ENCODE assay signal across 9 cellular contexts in the genomic region with DNA sequence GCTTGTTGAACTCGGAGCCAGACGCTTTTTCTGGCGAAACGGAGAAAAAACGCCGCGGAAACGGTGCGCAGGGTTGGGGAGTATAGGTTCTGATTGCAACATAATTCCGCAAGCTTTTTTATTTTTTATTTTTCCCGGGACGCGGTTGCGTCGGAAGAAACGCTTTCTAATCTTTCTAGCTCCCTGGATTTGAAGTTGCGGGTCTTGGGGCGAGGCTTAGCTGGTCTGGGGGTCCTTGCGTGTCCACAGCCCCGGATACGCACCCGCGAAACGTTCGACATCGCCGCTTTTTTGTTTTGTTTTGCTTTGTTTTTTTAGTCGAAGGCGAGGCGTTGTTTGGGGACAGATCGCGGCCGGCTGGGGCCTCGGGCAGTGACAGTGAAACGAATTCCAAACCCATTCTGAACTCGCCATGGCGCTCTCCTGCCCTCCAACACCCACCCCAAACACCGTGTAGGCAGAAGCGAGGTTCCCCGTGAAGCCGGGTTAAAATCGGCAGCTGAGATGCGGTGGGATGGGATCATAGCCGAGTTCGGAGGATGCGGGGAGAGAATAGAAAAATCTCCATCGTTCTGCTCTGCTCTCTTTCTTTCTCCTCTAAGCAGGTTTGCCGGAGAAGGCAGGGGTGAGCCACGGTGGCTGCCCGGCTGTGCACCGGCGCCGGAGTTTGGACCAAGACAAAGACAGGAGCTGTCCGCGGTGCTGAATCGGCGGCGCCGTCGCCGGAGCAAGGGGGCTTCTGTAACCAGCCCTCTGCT. TPM values are rescaled to one million over a fixed set of nuclear protein-coding genes. Genes with fewer than 3 reads are reported as not detected.
DNase-seq lines count a peak whose midpoint lies in the region; ATAC-seq, FAIRE-seq and TF ChIP-seq lines count a peak whose summit lies in the region.
"Had no signal": no experiment of that assay in that cellular context is flagged by ENCODE, and none has a peak within 500 bp of the region (broad histone marks: within the 10 kb centered on the region; RNA-seq: fewer than 3 reads in every experiment).

No MANE protein-coding gene starts in this region.

- CTCF ChIA-PET in RWPE1 (lab: Yijun Ruan, JAX) = interaction anchor here (0.6 to 1.0 kb wide), 3 partner anchors 11 to 686 kb away, joined by 3 to 5 read pairs (median 3); no protein-coding TSS in a partner anchor

- H3K36me3 Mint-ChIP-seq in neural crest cell (ENCODE audit: low read depth) = no peaks in the 10 kb centered on the region

- 1% methylated on average over 61 of the region's 61 CpGs for WGBS in ectodermal cell, 2 experiments

- H3K27ac Mint-ChIP-seq in neural crest cell (ENCODE audit: unreplicated experiment) = no peak overlapping the region

- POLR2A ChIA-PET in RWPE1 (lab: Yijun Ruan, JAX; ENCODE audit: low non-redundant PET) = no interaction called here

- H3K36me3 ChIP-seq in ectodermal cell (ENCODE audit: control insufficient read depth, insufficient read depth, low read length) = no peaks in the 10 kb centered on the region
- H3K36me3 ChIP-seq: tibial nerve had no signal

- peak; percentile 91 for DNase-seq in ELF-1 (ENCODE audit: low read depth, low spot score)
- DNase-seq in RWPE1 (ENCODE audit: low spot score) = peak; percentile 63
- DNase-seq in neural crest cell (ENCODE audit: low read depth, low spot score) = peak; percentile 82
- DNase-seq in medulla oblongata (ENCODE audit: extremely low spot score) = no peak
- no peak for DNase-seq in NCI-H187 treated with DMSO at 0.1 percent for 48 hours (lab: John Stamatoyannopoulos, UW)
- DNase-seq in HTR-8/SVneo (ENCODE audit: insufficient read length, low spot score) = no peak

- no peak for ATAC-seq in HG03196 (IDR thresholded peaks at IDR 0.05; ENCODE audit: unreplicated experiment)

- peaks cover 98% of the 10 kb centered on the region for H3K27me3 Mint-ChIP-seq in neural crest cell (ENCODE audit: low read depth)

- H3K4me3 Mint-ChIP-seq in neural crest cell = peak overlapping the region; percentile 19

- H3K9me3 Mint-ChIP-seq in neural crest cell = no peaks in the 10 kb centered on the region

- no peaks in the 10 kb centered on the region for H3K9me3 ChIP-seq in ectodermal cell (ENCODE audit: control insufficient read depth, low read length)

- peak overlapping the region; percentile 38 for H3K4me3 ChIP-seq in ectodermal cell (ENCODE audit: insufficient read depth, low read depth, low read length)
- H3K4me3 ChIP-seq: tibial nerve had no signal

- TF ChIP-seq CTCF in RWPE1 (conservative IDR thresholded peaks at IDR 0.05; ENCODE audit: low read depth) (no peak), neural crest cell (conservative IDR thresholded peaks at IDR 0.05) (no peak)

- peaks cover 64% of the 10 kb centered on the region for H3K27me3 ChIP-seq in ectodermal cell (ENCODE audit: control insufficient read depth, insufficient read depth, low read length, poor library complexity, severe bottlenecking)

- H3K27ac ChIP-seq in RWPE1 (no peak overlapping the region), ectodermal cell (ENCODE audit: insufficient read depth, low read depth, low read length, poor library complexity, severe bottlenecking) (peak overlapping the region; percentile 16)
- H3K27ac ChIP-seq: tibial nerve had no signal

- FAIRE-seq in HTR-8/SVneo (lab: Jason Lieb, UNC) = no peak

- peaks cover 30% of the 10 kb centered on the region for H3K4me1 ChIP-seq in ectodermal cell (ENCODE audit: control insufficient read depth, insufficient read depth, low read length)

- H3K4me1 Mint-ChIP-seq in neural crest cell = no peaks in the 10 kb centered on the region

RNA-seq across cellular contexts. Expression of a gene that starts 8.1 kb away (rescaled TPM):
- 36.3 TPM for polyA plus RNA-seq in ectodermal cell (2013, experiment 1 of 4)
- polyA plus RNA-seq in ectodermal cell (2013, experiment 2 of 4) = 55.7 TPM
- 39.0 TPM for polyA plus RNA-seq in ectodermal cell (2013, experiment 3 of 4)
- 43.8 TPM for polyA plus RNA-seq in ectodermal cell (2013, experiment 4 of 4)
- 1.5 and 1.8 TPM in 2 replicates for total RNA-seq in neural crest cell
- total RNA-seq: tibial nerve had no signal

RNA-seq across cellular contexts. Expression of a gene that starts 57.6 kb away (rescaled TPM):
- 3.7 TPM for polyA plus RNA-seq in ectodermal cell (2013, experiment 1 of 4)
- 3.1 TPM for polyA plus RNA-seq in ectodermal cell (2013, experiment 2 of 4)
- 4.5 TPM for polyA plus RNA-seq in ectodermal cell (2013, experiment 3 of 4)
- 4.2 TPM for polyA plus RNA-seq in ectodermal cell (2013, experiment 4 of 4)
- total RNA-seq in neural crest cell = 1.5 and 3.3 TPM in 2 replicates

Comparison
In these comparisons a context has a peak if more than half of its experiments do, and no peak if none do; other contexts are left out.
1. DNase-seq: peak in ELF-1 (single experiment), RWPE1 (single experiment) and neural crest cell (single experiment); none in medulla oblongata (single experiment), NCI-H187 treated with DMSO at 0.1 percent for 48 hours (single experiment) and HTR-8/SVneo (single experiment).